In the genomic region with DNA sequence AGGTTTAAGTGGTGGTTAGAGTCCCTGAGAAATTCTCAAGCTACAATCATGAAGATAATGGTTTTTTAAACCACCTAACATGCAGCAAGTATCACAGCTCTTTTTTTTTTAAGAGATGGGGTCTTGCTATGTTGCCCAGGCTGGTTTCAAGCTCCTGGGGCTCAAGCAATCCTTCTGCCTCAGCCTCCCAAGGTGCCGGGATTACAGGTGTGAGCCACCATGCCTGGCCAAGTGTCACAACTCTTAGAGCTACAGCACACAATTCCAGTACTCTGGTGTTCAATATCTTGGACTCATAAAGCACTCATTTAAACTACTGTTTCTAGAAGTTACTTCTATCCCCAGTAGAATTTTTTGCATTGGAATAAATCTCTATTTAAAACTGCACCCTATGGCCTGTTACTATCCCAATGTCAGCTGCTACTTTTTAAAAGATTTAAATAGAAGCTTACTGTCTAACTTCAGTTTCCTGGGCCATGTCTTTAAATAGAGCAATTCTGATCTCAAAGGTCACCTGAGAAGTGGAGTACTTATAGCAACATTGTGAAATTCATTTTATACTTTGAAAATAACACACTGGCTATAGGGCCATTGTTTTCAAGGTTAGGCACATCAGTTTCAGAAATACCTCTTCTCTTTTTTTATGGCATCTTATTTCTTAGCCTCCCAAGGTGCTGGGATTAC, we compare ENCODE assay signal across 21 cellular contexts. TPM values are rescaled to one million over a fixed set of nuclear protein-coding genes. Genes with fewer than 3 reads are reported as not detected.
DNase-seq lines count a peak whose midpoint lies in the region; ATAC-seq, FAIRE-seq and TF ChIP-seq lines count a peak whose summit lies in the region.
"Had no signal": no experiment of that assay in that cellular context is flagged by ENCODE, and none has a peak within 500 bp of the region (broad histone marks: within the 10 kb centered on the region; RNA-seq: fewer than 3 reads in every experiment).

No MANE protein-coding gene starts in this region.

- H3K4me2 ChIP-seq in K562 (ENCODE audit: insufficient read depth, low read length) = no peak overlapping the region

- ATAC-seq in K562 (no peak), right cardiac atrium (no peak), gastrocnemius medialis (peak; percentile 77 to 85), HG03460 (IDR thresholded peaks at IDR 0.05; ENCODE audit: unreplicated experiment) (no peak)
- ATAC-seq: GM12878, PC-3, SK-N-SH treated with all-trans-retinoic acid at 6 μM for 48 hours had no signal

- no peak for TF ChIP-seq RAD21 in K562 (CRISPR knock-in tag; conservative IDR thresholded peaks at IDR 0.05 in 1 of 2, IDR thresholded peaks at IDR 0.05 in 1 of 2)

- in situ Hi-C loops in K562 (cut with MboI) (no loop called here), gastrocnemius medialis (cut with MboI; ENCODE audit: low sequenced_read_pairs in 4 of 4) (no loop called here)

- no peak for DNase-seq in K562 (ENCODE audit: extremely low read depth in 1 of 4, low spot score in 3 of 4)
- DNase-seq in right cardiac atrium = no peak
- no peak for DNase-seq in gastrocnemius medialis
- no peak for DNase-seq in NOMO-1 treated with DMSO at 0.1 percent for 48 hours (lab: John Stamatoyannopoulos, UW; ENCODE audit: unreplicated experiment)
- DNase-seq in effector CD8-positive, alpha-beta T cell (lab: John Stamatoyannopoulos, UW) = no peak
- DNase-seq: CD4-positive, CD25-positive, alpha-beta regulatory T cell; DMS79; H7; HFFc6; IMR-90; NCI-H1105 treated with DMSO at 0.1 percent for 48 hours; NCI-H1694; NCI-H2081; NCI-H446 treated with DMSO at 0.1 percent for 48 hours; NCI-H526 treated with DMSO at 0.1 percent for 48 hours; PC-3; SHP77 treated with DMSO at 0.1 percent for 48 hours had no signal

- TF ChIP-seq EP300 in K562 (IDR thresholded peaks at IDR 0.05; ENCODE audit: low read length) = no peak

- H4K20me1 ChIP-seq in K562 (replicated peaks; ENCODE audit: control insufficient read depth, insufficient read depth, low read length) = no peaks in the 10 kb centered on the region

- no peaks in the 10 kb centered on the region for H3K79me2 ChIP-seq in K562 (ENCODE audit: control insufficient read depth, insufficient read depth, low read length)

- POLR2A ChIA-PET in HEK293 (lab: Yijun Ruan, JAX) = interaction anchor here (1.9 kb wide), 1 partner anchor 11 kb away, joined by 6 read pairs; a partner anchor contains a TSS
- POLR2A ChIA-PET in K562 (lab: Yijun Ruan, JAX) = interaction anchor here (0.6 kb wide), 1 partner anchor 11 kb away, joined by 4 read pairs; a partner anchor contains a TSS

- H3K4me1 ChIP-seq in HEK293 (ENCODE audit: control insufficient read depth, insufficient read depth, low read length) = no peaks in the 10 kb centered on the region
- no peaks in the 10 kb centered on the region; a peak in 2 of 5 replicates for H3K4me1 ChIP-seq in K562 (replicated peaks in 1 of 2; ENCODE audit: control insufficient read depth in 2 of 2, insufficient read depth in 2 of 2, low read length in 2 of 2)
- H3K4me1 ChIP-seq in right cardiac atrium (ENCODE audit: control insufficient read depth, insufficient read depth, low read length) = no peaks in the 10 kb centered on the region
- H3K4me1 ChIP-seq in gastrocnemius medialis = peaks cover 17% of the 10 kb centered on the region in 2 donors

- BruUV-seq in K562 (replicated peaks; lab: Mats Ljungman, UMichigan) = no TSS peak

- H3K27ac ChIP-seq in HEK293 (ENCODE audit: extremely low read depth, low read depth, low read length) = no peak overlapping the region
- H3K27ac ChIP-seq in K562 (ENCODE audit: extremely low read depth, low read depth, low read length) = no peak overlapping the region
- peak overlapping the region; percentile 27 for H3K27ac ChIP-seq in right cardiac atrium (ENCODE audit: low read length)
- H3K27ac ChIP-seq in gastrocnemius medialis = peak overlapping the region; percentile 49 to 77 (median 74)

- H3K9ac ChIP-seq in K562 (ENCODE audit: insufficient read depth in 1 of 2, low read depth in 2 of 2, low read length in 2 of 2) = no peak overlapping the region

- H3K9me3 ChIP-seq in HEK293 (ENCODE audit: control insufficient read depth, insufficient read depth, low read depth, low read length) = no peaks in the 10 kb centered on the region
- no peaks in the 10 kb centered on the region for H3K9me3 ChIP-seq in K562 (replicated peaks; ENCODE audit: control insufficient read depth, insufficient read depth, low read depth, low read length)
- no peaks in the 10 kb centered on the region for H3K9me3 ChIP-seq in right cardiac atrium (ENCODE audit: control insufficient read depth, low read length)
- no peaks in the 10 kb centered on the region for H3K9me3 ChIP-seq in gastrocnemius medialis

- H3K4me3 ChIP-seq in HEK293 (ENCODE audit: low read depth, low read length) = no peak overlapping the region
- no peak overlapping the region for H3K4me3 ChIP-seq in K562
- H3K4me3 ChIP-seq in right cardiac atrium (ENCODE audit: low read length) = no peak overlapping the region
- H3K4me3 ChIP-seq in gastrocnemius medialis = no peak overlapping the region
- H3K4me3 ChIP-seq: GM12878 had no signal

- H3K27me3 ChIP-seq in K562 (ENCODE audit: control insufficient read depth in 2 of 2, insufficient read depth in 2 of 2, low read length in 2 of 2) (no peaks in the 10 kb centered on the region), right cardiac atrium (ENCODE audit: control insufficient read depth, insufficient read depth) (no peaks in the 10 kb centered on the region), gastrocnemius medialis (no peaks in the 10 kb centered on the region)

- no peak overlapping the region for H2AFZ ChIP-seq in K562 (ENCODE audit: low read depth, low read length)

- CTCF ChIA-PET in HEK293 (lab: Yijun Ruan, JAX) (interaction anchor here (0.6 to 0.9 kb wide), 2 partner anchors 11 to 606 kb away, joined by 3 to 4 read pairs; a partner anchor contains a TSS), K562 (lab: Yijun Ruan, JAX; ENCODE audit: low intra/inter-chr PET ratio) (no interaction called here)

- FAIRE-seq in K562 (lab: Jason Lieb, UNC) = no peak
- FAIRE-seq: GM12878 had no signal

- H3K9me1 ChIP-seq in K562 (ENCODE audit: control insufficient read depth, insufficient read depth, low read length) = no peaks in the 10 kb centered on the region

- intact Hi-C loops in K562 (cut with micrococcal nuclease) (no loop called here), right cardiac atrium (cut with DNase I) (no loop called here), gastrocnemius medialis (cut with DNase I; ENCODE audit: low total_unique reads) (no loop called here)

- H3K36me3 ChIP-seq in HEK293 (ENCODE audit: control insufficient read depth in 2 of 2, insufficient read depth in 1 of 2, low read length in 2 of 2) = peaks cover 0 to under 1% of the 10 kb centered on the region in 2 experiments; a peak in 1 of 3 replicates
- peaks cover 5% of the 10 kb centered on the region; the same call in 1 of the 3 replicates for H3K36me3 ChIP-seq in K562 (ENCODE audit: control insufficient read depth, insufficient read depth, low read length)
- peaks cover 0 to 4% of the 10 kb centered on the region in 2 donors for H3K36me3 ChIP-seq in gastrocnemius medialis

- TF ChIP-seq CTCF in HEK293 (tag by site-specific recombination; IDR thresholded peaks at IDR 0.05) (no peak), K562 (IDR thresholded peaks at IDR 0.05 in 2 of 3, conservative IDR thresholded peaks at IDR 0.05 in 1 of 3; ENCODE audit: insufficient read depth in 2 of 3, low read depth in 1 of 3, low read length in 3 of 3) (no peak), gastrocnemius medialis (IDR thresholded peaks at IDR 0.05 in 4 of 5, conservative IDR thresholded peaks at IDR 0.05 in 1 of 5) (no peak)

- WGBS in K562 (ENCODE audit: insufficient coverage, low coverage, missing lambda C conversion rate) = 78% methylated on average over 1 of the region's 1 CpG
- 88% methylated on average over 1 of the region's 1 CpG for WGBS in right cardiac atrium

- TF ChIP-seq POLR2A in K562 (conservative IDR thresholded peaks at IDR 0.05) (no peak), gastrocnemius medialis (IDR thresholded peaks at IDR 0.05) (no peak)

RNA-seq across cellular contexts. Expression of a gene that starts 10.3 kb away (rescaled TPM):
- total RNA-seq in K562 (2011; cell fraction: chromatin; rRNA removed; ENCODE audit: low replicate concordance) = 7.4 and 8.7 TPM in 2 replicates
- 5.4 and 8.0 TPM in 2 replicates for total RNA-seq in K562 (2011; cell fraction: nucleolus; rRNA removed)
- total RNA-seq in K562 (2011; cell fraction: nucleoplasm; rRNA removed) = 12.7 and 15.6 TPM in 2 replicates
- total RNA-seq in K562 (2014; rRNA removed) (7.6 and 9.4 TPM in 2 replicates), K562 (2014; rRNA removed; fragmentation: Illumina TruSeq; extraction: Trizol) (14.9 and 16.3 TPM in 2 replicates), K562 (2015; rRNA removed; fragmentation: Illumina TruSeq; extraction: Trizol) (18.3 and 19.2 TPM in 2 replicates), K562 (2021) (15.9 and 20.1 TPM in 2 replicates), right cardiac atrium (10 to 100 TPM; 17.0 to 20.4 (median 18.2) TPM), gastrocnemius medialis (10 to 100 TPM in 3 of 4 donors, 1 to 10 TPM in 1; 9.7 to 16.0 (median 14.0) TPM)
- polyA plus RNA-seq in K562 (2011; rRNA removed) (15.6 and 23.6 TPM in 2 replicates), K562 (2014; fragmentation: Illumina TruSeq; extraction: Trizol) (15.6 and 15.8 TPM in 2 replicates), K562 (2014; fragmentation: Nextera tagmentation; extraction: Ambion mirVana) (10 to 100 TPM; 33.6 to 36.6 TPM), K562 (2014; rRNA removed) (7.9 and 11.5 TPM in 2 replicates), right cardiac atrium (20.5 TPM)
- 9.4 and 11.3 TPM in 2 replicates for polyA plus RNA-seq in K562 (2011; cell fraction: cytosol; rRNA removed)
- polyA plus RNA-seq in K562 (2011; cell fraction: nucleus; rRNA removed) = 13.6 and 14.2 TPM in 2 replicates
- polyA plus RNA-seq in K562 (2012) = 20.0 and 28.3 TPM in 2 replicates
- polyA minus RNA-seq in K562 (2011; rRNA and poly(A)+ RNA removed) = 7.2 and 8.0 TPM in 2 replicates
- 3.5 TPM in 1 of 2 replicates, not detected in the other for polyA minus RNA-seq in K562 (2011; cell fraction: cytosol; rRNA and poly(A)+ RNA removed)
- polyA minus RNA-seq in K562 (2011; cell fraction: nucleus; rRNA and poly(A)+ RNA removed) = 3.0 and 6.1 TPM in 2 replicates

RNA-seq across cellular contexts. Expression of a gene that starts 10.8 kb away (rescaled TPM):
- 6.4 and 7.2 TPM in 2 replicates for total RNA-seq in K562 (2011; cell fraction: chromatin; rRNA removed; ENCODE audit: low replicate concordance)
- total RNA-seq in K562 (2011; cell fraction: nucleolus; rRNA removed) = 6.2 and 8.7 TPM in 2 replicates
- total RNA-seq in K562 (2011; cell fraction: nucleoplasm; rRNA removed) = 9.8 and 11.3 TPM in 2 replicates
- total RNA-seq in K562 (2014; rRNA removed) (5.8 and 7.2 TPM in 2 replicates), K562 (2014; rRNA removed; fragmentation: Illumina TruSeq; extraction: Trizol) (7.4 and 7.9 TPM in 2 replicates), K562 (2015; rRNA removed; fragmentation: Illumina TruSeq; extraction: Trizol) (5.2 and 6.0 TPM in 2 replicates), K562 (2021) (6.6 and 6.7 TPM in 2 replicates), right cardiac atrium (10 to 100 TPM; 46.3 to 63.0 (median 54.8) TPM), gastrocnemius medialis (10 to 100 TPM; 31.1 to 41.9 (median 32.2) TPM)
- polyA plus RNA-seq in K562 (2011; rRNA removed) (10.4 and 14.4 TPM in 2 replicates), K562 (2014; fragmentation: Illumina TruSeq; extraction: Trizol) (5.5 and 5.8 TPM in 2 replicates), K562 (2014; fragmentation: Nextera tagmentation; extraction: Ambion mirVana) (1 to 10 TPM; 1.5 to 2.6 TPM), K562 (2014; rRNA removed) (8.2 and 9.4 TPM in 2 replicates), right cardiac atrium (45.7 TPM)
- 9.7 and 12.3 TPM in 2 replicates for polyA plus RNA-seq in K562 (2011; cell fraction: cytosol; rRNA removed)
- polyA plus RNA-seq in K562 (2011; cell fraction: nucleus; rRNA removed) = 4.8 and 6.2 TPM in 2 replicates
- 6.7 and 11.8 TPM in 2 replicates for polyA plus RNA-seq in K562 (2012)
- 5.2 and 6.5 TPM in 2 replicates for polyA minus RNA-seq in K562 (2011; rRNA and poly(A)+ RNA removed)
- polyA minus RNA-seq in K562 (2011; cell fraction: cytosol; rRNA and poly(A)+ RNA removed) = 2.9 and 3.2 TPM in 2 replicates
- polyA minus RNA-seq in K562 (2011; cell fraction: nucleus; rRNA and poly(A)+ RNA removed) = 3.2 and 4.3 TPM in 2 replicates

RNA-seq across cellular contexts. Expression of a gene that starts 11.4 kb away (rescaled TPM):
- 3.2 and 7.6 TPM in 2 replicates for total RNA-seq in K562 (2011; cell fraction: chromatin; rRNA removed; ENCODE audit: low replicate concordance)
- total RNA-seq in K562 (2011; cell fraction: nucleolus; rRNA removed) = 3.8 and 5.3 TPM in 2 replicates
- 3.8 and 6.9 TPM in 2 replicates for total RNA-seq in K562 (2011; cell fraction: nucleoplasm; rRNA removed)
- total RNA-seq in K562 (2014; rRNA removed) (26.2 and 32.3 TPM in 2 replicates), K562 (2014; rRNA removed; fragmentation: Illumina TruSeq; extraction: Trizol) (21.1 TPM in 2 replicates), K562 (2015; rRNA removed; fragmentation: Illumina TruSeq; extraction: Trizol) (28.4 and 28.7 TPM in 2 replicates), K562 (2021) (13.7 and 14.9 TPM in 2 replicates), right cardiac atrium (10 to 100 TPM; 10.2 to 17.7 (median 14.1) TPM), gastrocnemius medialis (10 to 100 TPM in 2 of 4 donors, 1 to 10 TPM in 2; 8.3 to 17.9 (median 11.1) TPM)
- polyA plus RNA-seq in K562 (2011; rRNA removed) (12.0 and 15.0 TPM in 2 replicates), K562 (2014; fragmentation: Illumina TruSeq; extraction: Trizol) (21.1 and 21.5 TPM in 2 replicates), K562 (2014; fragmentation: Nextera tagmentation; extraction: Ambion mirVana) (10 to 100 TPM; 23.9 to 26.9 TPM), K562 (2014; rRNA removed) (31.4 and 34.0 TPM in 2 replicates), right cardiac atrium (26.7 TPM)
- polyA plus RNA-seq in K562 (2011; cell fraction: cytosol; rRNA removed) = 2.3 and 5.3 TPM in 2 replicates
- polyA plus RNA-seq in K562 (2011; cell fraction: nucleus; rRNA removed) = 4.5 and 5.7 TPM in 2 replicates
- 20.3 and 23.1 TPM in 2 replicates for polyA plus RNA-seq in K562 (2012)
- polyA minus RNA-seq in K562 (2011; rRNA and poly(A)+ RNA removed) = 5.7 and 6.2 TPM in 2 replicates
- 3.1 and 5.0 TPM in 2 replicates for polyA minus RNA-seq in K562 (2011; cell fraction: cytosol; rRNA and poly(A)+ RNA removed)
- polyA minus RNA-seq in K562 (2011; cell fraction: nucleus; rRNA and poly(A)+ RNA removed) = 2.6 and 4.8 TPM in 2 replicates

RNA-seq across cellular contexts. Expression of a gene that starts 11.6 kb away (rescaled TPM):
- 14.0 and 20.3 TPM in 2 replicates for total RNA-seq in K562 (2011; cell fraction: chromatin; rRNA removed; ENCODE audit: low replicate concordance)
- 16.7 and 17.9 TPM in 2 replicates for total RNA-seq in K562 (2011; cell fraction: nucleolus; rRNA removed)
- 15.0 and 17.8 TPM in 2 replicates for total RNA-seq in K562 (2011; cell fraction: nucleoplasm; rRNA removed)
- 62.6 and 63.0 TPM in 2 replicates for total RNA-seq in K562 (2014; rRNA removed)
- total RNA-seq in K562 (2014; rRNA removed; fragmentation: Illumina TruSeq; extraction: Trizol) = 33.6 and 35.6 TPM in 2 replicates
- total RNA-seq in K562 (2015; rRNA removed; fragmentation: Illumina TruSeq; extraction: Trizol) = 33.1 and 34.4 TPM in 2 replicates
- 31.6 and 34.5 TPM in 2 replicates for total RNA-seq in K562 (2021)
- 33.1 and 46.7 TPM in 2 replicates for polyA plus RNA-seq in K562 (2011; rRNA removed)
- 17.3 and 29.0 TPM in 2 replicates for polyA plus RNA-seq in K562 (2011; cell fraction: cytosol; rRNA removed)
- 21.2 and 22.8 TPM in 2 replicates for polyA plus RNA-seq in K562 (2011; cell fraction: nucleus; rRNA removed)
- polyA plus RNA-seq in K562 (2012) = 30.2 and 33.3 TPM in 2 replicates
- 39.0 and 43.8 TPM in 2 replicates for polyA plus RNA-seq in K562 (2014; fragmentation: Illumina TruSeq; extraction: Trizol)
- 10 to 100 TPM; 12.5 to 20.0 TPM for polyA plus RNA-seq in K562 (2014; fragmentation: Nextera tagmentation; extraction: Ambion mirVana)
- 31.6 and 33.0 TPM in 2 replicates for polyA plus RNA-seq in K562 (2014; rRNA removed)
- polyA minus RNA-seq in K562 (2011; rRNA and poly(A)+ RNA removed) = 39.2 and 54.6 TPM in 2 replicates
- 20.7 and 24.6 TPM in 2 replicates for polyA minus RNA-seq in K562 (2011; cell fraction: cytosol; rRNA and poly(A)+ RNA removed)
- polyA minus RNA-seq in K562 (2011; cell fraction: nucleus; rRNA and poly(A)+ RNA removed) = 15.2 and 18.2 TPM in 2 replicates
- 10 to 100 TPM; 19.6 to 20.2 (median 19.9) TPM for total RNA-seq in right cardiac atrium
- polyA plus RNA-seq in right cardiac atrium = 14.4 TPM
- 10 to 100 TPM; 14.8 to 36.4 (median 27.4) TPM for total RNA-seq in gastrocnemius medialis

Comparison
In these comparisons a context has a peak if more than half of its experiments do, and no peak if none do; other contexts are left out.
1. H3K27ac ChIP-seq: peak in right cardiac atrium (single experiment) and gastrocnemius medialis (4 of 4); none in HEK293 (single experiment) and K562 (single experiment).
2. ATAC-seq: peak in gastrocnemius medialis (2 of 2); none in K562 (single experiment), right cardiac atrium (0 of 2) and HG03460 (single experiment).